13 cellular contexts compared by ENCODE assay signal in genomic region chr22:27372969-27373670, GRCh38.
A peak's percentile ranks its signal among the peaks of the same experiment; 100 is the strongest.
DNase-seq lines count a peak whose midpoint lies in the region; ATAC-seq, FAIRE-seq and TF ChIP-seq lines count a peak whose summit lies in the region.
"Had no signal": no experiment of that assay in that cellular context is flagged by ENCODE, and none has a peak within 500 bp of the region (broad histone marks: within the 10 kb centered on the region; RNA-seq: fewer than 3 reads in every experiment).

No MANE protein-coding gene starts in this region.

- intact Hi-C loops in HepG2 (cut with micrococcal nuclease; ENCODE audit: unreplicated experiment), result no loop called here

- DNase-seq in NCI-H1436 treated with DMSO at 0.1 percent for 48 hours (lab: John Stamatoyannopoulos, UW) (peak; percentile 93), astrocyte (ENCODE audit: low read depth) (no peak), HepG2 (ENCODE audit: low spot score) (peak; percentile 81)
- DNase-seq: activated T-cell treated with anti-CD3 and anti-CD28 coated beads, Interleukin-2, amount 50 U/mL, for 24 hours; NCI-H524 treated with DMSO at 0.1 percent for 48 hours; stimulated activated naive CD4-positive, alpha-beta T cell; T-helper 9 cell had no signal

- H3K4me3 ChIP-seq in astrocyte (ENCODE audit: insufficient read depth, low read depth, low read length) (no peak overlapping the region), HepG2 (replicated peaks in 1 of 3; ENCODE audit: insufficient read depth in 1 of 3, low read depth in 2 of 3, low read length in 3 of 3) (peak overlapping the region in 1 of 3 experiments; percentile 15; a peak in 1 of 6 replicates)
- H3K4me3 ChIP-seq: breast epithelium had no signal

- H4K20me1 ChIP-seq in astrocyte (ENCODE audit: insufficient read depth, low read length), result no peaks in the 10 kb centered on the region
- no peaks in the 10 kb centered on the region for H4K20me1 ChIP-seq in HepG2 (ENCODE audit: insufficient read depth, low read length)

- H3K27ac ChIP-seq in C4-2B, result peak overlapping the region; percentile 32
- H3K27ac ChIP-seq in astrocyte (ENCODE audit: low read depth, low read length), result no peak overlapping the region
- no peak overlapping the region for H3K27ac ChIP-seq in HepG2 (ENCODE audit: extremely low read length, insufficient read depth, low read length)
- H3K27ac ChIP-seq: breast epithelium had no signal

- CTCF ChIA-PET in HepG2 (lab: Yijun Ruan, JAX; ENCODE audit: low intra/inter-chr PET ratio, low total read pairs), result no interaction called here

- no peaks in the 10 kb centered on the region for H3K36me3 Mint-ChIP-seq in astrocyte (ENCODE audit: low read depth, unreplicated experiment)

- H2AFZ ChIP-seq in astrocyte (ENCODE audit: low read depth, low read length) (peak overlapping the region; percentile 39), HepG2 (ENCODE audit: low read length) (no peak overlapping the region)

- peaks cover 2% of the 10 kb centered on the region for H3K27me3 Mint-ChIP-seq in astrocyte (ENCODE audit: low read depth, unreplicated experiment)

- WGBS in HepG2 (ENCODE audit: low lambda C conversion rate), result 11% methylated on average over 4 of the region's 10 CpGs

- H3K4me1 Mint-ChIP-seq in astrocyte (ENCODE audit: low read depth, unreplicated experiment), result peaks cover 7% of the 10 kb centered on the region

- FAIRE-seq in astrocyte (lab: Jason Lieb, UNC) (no peak), HepG2 (lab: Jason Lieb, UNC) (no peak)

- no peak for TF ChIP-seq EP300 in HepG2 (IDR thresholded peaks at IDR 0.05; ENCODE audit: low read depth in 2 of 2, low read length in 2 of 2)
- no peak for TF ChIP-seq EP300 in HepG2 (CRISPR knock-in tag; IDR thresholded peaks at IDR 0.05; ENCODE audit: borderline replicate concordance)

- in situ Hi-C loops in HepG2 (cut with HindIII; ENCODE audit: extremely low pct_ligation_motif_present, low pct_unique_long_range_greater_than_20kb), result no loop called here

- ATAC-seq in HepG2, result peak; percentile 94
- no peak for ATAC-seq in HG03378 (IDR thresholded peaks at IDR 0.05; ENCODE audit: unreplicated experiment)
- ATAC-seq in HG03432 (IDR thresholded peaks at IDR 0.05; ENCODE audit: unreplicated experiment), result no peak
- no peak for ATAC-seq in GM21447 (IDR thresholded peaks at IDR 0.05; ENCODE audit: unreplicated experiment)
- no peak for ATAC-seq in GM21367 (IDR thresholded peaks at IDR 0.05; ENCODE audit: unreplicated experiment)

- H3K4me1 ChIP-seq in astrocyte (ENCODE audit: insufficient read depth, low read length) (peaks cover 5% of the 10 kb centered on the region), HepG2 (ENCODE audit: insufficient read depth, low read length) (peaks cover 12% of the 10 kb centered on the region)
- H3K4me1 ChIP-seq: breast epithelium had no signal

- H3K79me2 ChIP-seq in astrocyte (ENCODE audit: insufficient read depth, low read length), result no peaks in the 10 kb centered on the region
- no peaks in the 10 kb centered on the region for H3K79me2 ChIP-seq in HepG2 (ENCODE audit: insufficient read depth, low read length)

- no peak overlapping the region for H3K27ac Mint-ChIP-seq in astrocyte (ENCODE audit: unreplicated experiment)
- H3K27ac Mint-ChIP-seq: activated T-cell treated with anti-CD3 and anti-CD28 coated beads, Interleukin-2, amount 50 U/mL, for 24 hours had no signal

- TF ChIP-seq CTCF in C4-2B (conservative IDR thresholded peaks at IDR 0.05) (peak; percentile 29), astrocyte (IDR thresholded peaks at IDR 0.05; ENCODE audit: insufficient read depth, low read depth, low read length) (no peak), HepG2 (CRISPR knock-in tag; IDR thresholded peaks at IDR 0.05) (no peak)

- H3K27me3 ChIP-seq in astrocyte (ENCODE audit: insufficient read depth, low read length) (peaks cover under 1% of the 10 kb centered on the region), HepG2 (ENCODE audit: control insufficient read depth in 1 of 2, insufficient read depth in 2 of 2, low read length in 2 of 2) (0 out of 5 replicates have a peak, but pooled peaks cover 0 to 4% of the 10 kb centered on the region in 2 experiments)

- peak overlapping the region; percentile 11 for H3K4me3 Mint-ChIP-seq in astrocyte (ENCODE audit: unreplicated experiment)
- H3K4me3 Mint-ChIP-seq: activated T-cell treated with anti-CD3 and anti-CD28 coated beads, Interleukin-2, amount 50 U/mL, for 24 hours had no signal

- H3K9me3 ChIP-seq in astrocyte (ENCODE audit: insufficient read depth, low read depth, low read length) (no peaks in the 10 kb centered on the region), HepG2 (ENCODE audit: low read length) (no peaks in the 10 kb centered on the region)
- H3K9me3 ChIP-seq: breast epithelium had no signal

- BruUV-seq in HepG2 (replicated peaks; lab: Mats Ljungman, UMichigan), result no TSS peak

- no peak for TF ChIP-seq RAD21 in HepG2 (CRISPR knock-in tag; IDR thresholded peaks at IDR 0.05)

- POLR2A ChIA-PET in HepG2 (lab: Yijun Ruan, JAX), result no interaction called here

- H3K9ac ChIP-seq in astrocyte (ENCODE audit: low read length), result no peak overlapping the region
- H3K9ac ChIP-seq in HepG2 (ENCODE audit: insufficient read depth, low read depth, low read length), result no peak overlapping the region

- H3K36me3 ChIP-seq in astrocyte (ENCODE audit: insufficient read depth, low read length) (no peaks in the 10 kb centered on the region), HepG2 (replicated peaks in 1 of 2; ENCODE audit: control insufficient read depth in 1 of 2, insufficient read depth in 2 of 2, low read length in 2 of 2) (no peaks in the 10 kb centered on the region)
- H3K36me3 ChIP-seq: breast epithelium had no signal

- TF ChIP-seq POLR2A in HepG2 (IDR thresholded peaks at IDR 0.05; ENCODE audit: insufficient read depth in 1 of 2, low read depth in 2 of 2, low read length in 2 of 2), result no peak

- H3K9me3 Mint-ChIP-seq in astrocyte (ENCODE audit: unreplicated experiment), result peaks cover 9% of the 10 kb centered on the region

- no peak overlapping the region for H3K4me2 ChIP-seq in astrocyte (ENCODE audit: low read length)
- H3K4me2 ChIP-seq in HepG2 (ENCODE audit: low read depth, low read length), result peak overlapping the region; percentile 58

TF ChIP-seq in HepG2, 621 proteins besides CTCF, POLR2A, EP300 and RAD21 (continues in another document):
- no peak for TF ChIP-seq GRHL1 (CRISPR knock-in tag; conservative IDR thresholded peaks at IDR 0.05)
- 0 out of 2 replicates have a peak, but pooled peaks have one; percentile 33 for TF ChIP-seq ARNT2 (CRISPR knock-in tag; IDR thresholded peaks at IDR 0.05; ENCODE audit: low read depth)
- 0 out of 2 replicates have a peak, but pooled peaks have one; percentile 34 for TF ChIP-seq ZNF800 (CRISPR knock-in tag; IDR thresholded peaks at IDR 0.05)
- TF ChIP-seq FOXK1 (CRISPR knock-in tag; IDR thresholded peaks at IDR 0.05; ENCODE audit: borderline replicate concordance, low read depth), result peak; percentile 87
- no peak for TF ChIP-seq FOXP1 (IDR thresholded peaks at IDR 0.05)
- TF ChIP-seq FOXP1 (CRISPR knock-in tag; IDR thresholded peaks at IDR 0.05), result peak; percentile 52; the same call in 1 of the 2 replicates
- peak; percentile 83 for TF ChIP-seq FOXA3 (CRISPR knock-in tag; IDR thresholded peaks at IDR 0.05)
- TF ChIP-seq GABPA (IDR thresholded peaks at IDR 0.05; ENCODE audit: low read depth, low read length), result no peak
- TF ChIP-seq GABPA (CRISPR knock-in tag; IDR thresholded peaks at IDR 0.05; ENCODE audit: low read depth), result 0 out of 2 replicates have a peak, but pooled peaks have one; percentile 12
